ENCODE assay signal across 12 cellular contexts in the genomic region with DNA sequence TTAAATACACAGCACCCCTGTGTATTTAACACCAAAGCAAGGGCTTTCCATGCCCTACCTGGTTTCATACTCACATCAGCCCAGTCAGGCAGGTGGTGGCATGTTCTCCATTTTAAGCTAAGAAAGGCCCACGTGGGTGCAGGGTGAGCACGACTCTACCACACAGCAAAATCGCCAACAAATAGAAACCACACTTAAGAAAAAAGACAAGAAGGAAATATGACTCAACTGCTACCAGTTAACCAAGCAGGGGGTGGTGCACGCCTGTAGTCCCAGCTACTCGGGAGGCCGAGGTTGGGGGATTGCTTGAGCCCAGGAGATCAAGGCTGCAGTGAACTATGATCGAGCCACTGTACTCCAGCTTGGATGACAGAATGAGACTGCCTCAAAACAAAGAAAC. TPM values are rescaled to one million over a fixed set of nuclear protein-coding genes. Genes with fewer than 3 reads are reported as not detected.
A peak's percentile ranks its signal among the peaks of the same experiment; 100 is the strongest.
DNase-seq lines count a peak whose midpoint lies in the region; ATAC-seq, FAIRE-seq and TF ChIP-seq lines count a peak whose summit lies in the region.
"Had no signal": no experiment of that assay in that cellular context is flagged by ENCODE, and none has a peak within 500 bp of the region (broad histone marks: within the 10 kb centered on the region; RNA-seq: fewer than 3 reads in every experiment).

No MANE protein-coding gene starts in this region.

- H3K27ac ChIP-seq in left ventricle myocardium inferior (replicated peaks) (peak overlapping the region; percentile 89), thyroid gland (peak overlapping the region; percentile 35 to 86 (median 86)), small intestine (ENCODE audit: low read depth in 1 of 2, low read length in 1 of 2) (no peak overlapping the region)

- no peak overlapping the region for H3K4me3 Mint-ChIP-seq in activated CD8-positive, alpha-beta memory T cell treated with anti-CD3 and anti-CD28 coated beads, Interleukin-2, amount 10 ng/mL, durations not matched to agents 7 days and 5 days
- H3K4me3 Mint-ChIP-seq in natural killer cell treated with Interleukin-12 subunit alpha and Interleukin-12 subunit beta and Interleukin-15 and Interleukin-18, amount 100 ng/mL, for 72 hours: peak overlapping the region; percentile 85
- H3K4me3 Mint-ChIP-seq in Caco-2 (ENCODE audit: unreplicated experiment): no peak overlapping the region

- ATAC-seq in Right ventricle myocardium inferior: no peak
- peak; percentile 80 for ATAC-seq in activated CD8-positive, alpha-beta memory T cell treated with anti-CD3 and anti-CD28 coated beads, Interleukin-2, amount 10 ng/mL, durations not matched to agents 7 days and 5 days
- peak; percentile 86 to 87 for ATAC-seq in natural killer cell treated with Interleukin-12 subunit alpha and Interleukin-12 subunit beta and Interleukin-15 and Interleukin-18, amount 100 ng/mL, for 72 hours

- peaks cover 36% of the 10 kb centered on the region for H3K36me3 Mint-ChIP-seq in activated CD8-positive, alpha-beta memory T cell treated with anti-CD3 and anti-CD28 coated beads, Interleukin-2, amount 10 ng/mL, durations not matched to agents 7 days and 5 days
- peaks cover 12% of the 10 kb centered on the region for H3K36me3 Mint-ChIP-seq in natural killer cell treated with Interleukin-12 subunit alpha and Interleukin-12 subunit beta and Interleukin-15 and Interleukin-18, amount 100 ng/mL, for 72 hours
- peaks cover 6% of the 10 kb centered on the region for H3K36me3 Mint-ChIP-seq in Caco-2 (ENCODE audit: insufficient read depth, unreplicated experiment)

- H3K27me3 ChIP-seq in left ventricle myocardium inferior (ENCODE audit: low read depth): no peaks in the 10 kb centered on the region
- H3K27me3 ChIP-seq in thyroid gland: no peaks in the 10 kb centered on the region
- no peaks in the 10 kb centered on the region for H3K27me3 ChIP-seq in small intestine (ENCODE audit: control insufficient read depth in 2 of 2, insufficient read depth in 2 of 2, low read length in 2 of 2)
- H3K27me3 ChIP-seq in Caco-2 (replicated peaks; ENCODE audit: control insufficient read depth, insufficient read depth, low read length): no peaks in the 10 kb centered on the region

- no peak for TF ChIP-seq CTCF in left ventricle myocardium inferior (IDR thresholded peaks at IDR 0.05; ENCODE audit: borderline replicate concordance)
- no peak for TF ChIP-seq CTCF in thyroid gland (IDR thresholded peaks at IDR 0.05)
- no peak for TF ChIP-seq CTCF in Caco-2 (IDR thresholded peaks at IDR 0.05; ENCODE audit: insufficient read depth in 1 of 2, low read depth in 1 of 2, low read length in 1 of 2, severe bottlenecking in 1 of 2, unreplicated experiment in 1 of 2)

- TF ChIP-seq POLR2A in thyroid gland (IDR thresholded peaks at IDR 0.05): no peak

- no peaks in the 10 kb centered on the region for H3K9me3 ChIP-seq in left ventricle myocardium inferior (replicated peaks)
- H3K9me3 ChIP-seq in thyroid gland: no peaks in the 10 kb centered on the region
- H3K9me3 ChIP-seq in small intestine (ENCODE audit: control insufficient read depth, low read depth): no peaks in the 10 kb centered on the region
- H3K9me3 ChIP-seq in Caco-2: no peaks in the 10 kb centered on the region

- POLR2A ChIA-PET in Caco-2 (lab: Charles Lee): no interaction called here

- DNase-seq in left ventricle myocardium inferior (no peak), Right ventricle myocardium inferior (ENCODE audit: missing footprints) (no peak), thyroid gland (no peak), small intestine (no peak), Caco-2 (no peak), KG1 (lab: John Stamatoyannopoulos, UW) (no peak)
- DNase-seq in activated CD8-positive, alpha-beta memory T cell treated with anti-CD3 and anti-CD28 coated beads, Interleukin-2, amount 10 ng/mL, durations not matched to agents 7 days and 5 days: peak; percentile 73
- DNase-seq in natural killer cell treated with Interleukin-12 subunit alpha and Interleukin-12 subunit beta and Interleukin-15 and Interleukin-18, amount 100 ng/mL, for 72 hours (ENCODE audit: low spot score): peak; percentile 68
- DNase-seq: AML-193, cerebellar nuclear complex, NCI-H2107 had no signal

- FAIRE-seq in small intestine (lab: Jason Lieb, UNC): no peak

- H3K4me1 ChIP-seq in left ventricle myocardium inferior (peaks cover 92% of the 10 kb centered on the region), thyroid gland (peaks cover 70 to 86% of the 10 kb centered on the region in 2 donors), small intestine (ENCODE audit: control insufficient read depth in 2 of 2, insufficient read depth in 1 of 2, low read depth in 1 of 2, low read length in 1 of 2) (no peaks in the 10 kb centered on the region), Caco-2 (no peaks in the 10 kb centered on the region)

- H3K4me3 ChIP-seq in left ventricle myocardium inferior (no peak overlapping the region), thyroid gland (replicated peaks in 1 of 3) (no peak overlapping the region), small intestine (ENCODE audit: low read depth in 1 of 2, low read length in 2 of 2) (no peak overlapping the region), Caco-2 (ENCODE audit: low read depth, low read length) (no peak overlapping the region)
- H3K4me3 ChIP-seq: lung had no signal

- intact Hi-C loops in left ventricle myocardium inferior (cut with micrococcal nuclease): no loop called here
- intact Hi-C loops in Right ventricle myocardium inferior (cut with DNase I): no loop called here
- intact Hi-C loops in thyroid gland (cut with DNase I): loop anchor here (10.0 kb wide), 1 partner anchor 63 kb away; a partner anchor contains a TSS
- intact Hi-C loops in Caco-2 (cut with micrococcal nuclease; ENCODE audit: unreplicated experiment): no loop called here

- no TSS peak for BruUV-seq in Caco-2 (replicated peaks; lab: Mats Ljungman, UMichigan)

- no peaks in the 10 kb centered on the region for H3K9me3 Mint-ChIP-seq in activated CD8-positive, alpha-beta memory T cell treated with anti-CD3 and anti-CD28 coated beads, Interleukin-2, amount 10 ng/mL, durations not matched to agents 7 days and 5 days (ENCODE audit: low read depth)
- no peaks in the 10 kb centered on the region for H3K9me3 Mint-ChIP-seq in natural killer cell treated with Interleukin-12 subunit alpha and Interleukin-12 subunit beta and Interleukin-15 and Interleukin-18, amount 100 ng/mL, for 72 hours
- H3K9me3 Mint-ChIP-seq in Caco-2 (ENCODE audit: unreplicated experiment): no peaks in the 10 kb centered on the region

- no peaks in the 10 kb centered on the region for H3K27me3 Mint-ChIP-seq in activated CD8-positive, alpha-beta memory T cell treated with anti-CD3 and anti-CD28 coated beads, Interleukin-2, amount 10 ng/mL, durations not matched to agents 7 days and 5 days
- H3K27me3 Mint-ChIP-seq in natural killer cell treated with Interleukin-12 subunit alpha and Interleukin-12 subunit beta and Interleukin-15 and Interleukin-18, amount 100 ng/mL, for 72 hours: no peaks in the 10 kb centered on the region
- H3K27me3 Mint-ChIP-seq in Caco-2 (ENCODE audit: insufficient read depth, unreplicated experiment): no peaks in the 10 kb centered on the region

- WGBS in thyroid gland, 2 donors: 83 to 90% methylated on average over 7 of the region's 7 CpGs
- WGBS in small intestine, 3 donors: 57 to 84% (median 70%) methylated on average over 7 of the region's 7 CpGs

- H3K4me1 Mint-ChIP-seq in activated CD8-positive, alpha-beta memory T cell treated with anti-CD3 and anti-CD28 coated beads, Interleukin-2, amount 10 ng/mL, durations not matched to agents 7 days and 5 days: peaks cover 58% of the 10 kb centered on the region
- peaks cover 55 to 56% of the 10 kb centered on the region in 2 donors for H3K4me1 Mint-ChIP-seq in natural killer cell treated with Interleukin-12 subunit alpha and Interleukin-12 subunit beta and Interleukin-15 and Interleukin-18, amount 100 ng/mL, for 72 hours (ENCODE audit: low read depth in 2 of 2)
- H3K4me1 Mint-ChIP-seq in Caco-2 (ENCODE audit: low read depth, unreplicated experiment): peaks cover 6% of the 10 kb centered on the region

- peak overlapping the region; percentile 82 for H3K27ac Mint-ChIP-seq in activated CD8-positive, alpha-beta memory T cell treated with anti-CD3 and anti-CD28 coated beads, Interleukin-2, amount 10 ng/mL, durations not matched to agents 7 days and 5 days
- H3K27ac Mint-ChIP-seq in natural killer cell treated with Interleukin-12 subunit alpha and Interleukin-12 subunit beta and Interleukin-15 and Interleukin-18, amount 100 ng/mL, for 72 hours: peak overlapping the region; percentile 89 to 91
- H3K27ac Mint-ChIP-seq in Caco-2 (ENCODE audit: unreplicated experiment): no peak overlapping the region

- CTCF ChIA-PET in activated CD8-positive, alpha-beta memory T cell treated with anti-CD3 and anti-CD28 coated beads, Interleukin-2, amount 10 ng/mL, durations not matched to agents 7 days and 5 days (lab: Charles Lee): interaction anchor here (0.9 to 2.7 kb wide), 6 partner anchors 15 to 46 kb away, joined by 3 to 14 read pairs (median 3); no protein-coding TSS in a partner anchor
- CTCF ChIA-PET in Caco-2 (lab: Charles Lee): interaction anchor here (0.5 kb wide), 1 partner anchor 100 kb away, joined by 6 read pairs; no protein-coding TSS in a partner anchor

- H3K36me3 ChIP-seq in left ventricle myocardium inferior: no peaks in the 10 kb centered on the region
- H3K36me3 ChIP-seq in thyroid gland: no peaks in the 10 kb centered on the region
- no peaks in the 10 kb centered on the region for H3K36me3 ChIP-seq in small intestine (ENCODE audit: control insufficient read depth in 2 of 2, insufficient read depth in 2 of 2, low read length in 2 of 2)
- H3K36me3 ChIP-seq in Caco-2 (ENCODE audit: control insufficient read depth, insufficient read depth, low read length): no peaks in the 10 kb centered on the region

RNA-seq across cellular contexts. Expression of a gene that starts 35.2 kb away (rescaled TPM):
- 25.7 TPM for total RNA-seq in left ventricle myocardium inferior
- 20.3 TPM for total RNA-seq in Right ventricle myocardium inferior
- 10 to 100 TPM; 58.0 to 64.8 TPM for total RNA-seq in activated CD8-positive, alpha-beta memory T cell treated with anti-CD3 and anti-CD28 coated beads, Interleukin-2, amount 10 ng/mL, durations not matched to agents 7 days and 5 days
- total RNA-seq in natural killer cell treated with Interleukin-12 subunit alpha and Interleukin-12 subunit beta and Interleukin-15 and Interleukin-18, amount 100 ng/mL, for 72 hours: 10 to 100 TPM; 56.5 to 57.7 TPM
- total RNA-seq in thyroid gland: 10 to 100 TPM; 30.7 to 66.7 (median 50.0) TPM
- 10 to 100 TPM; 14.5 to 32.7 (median 32.4) TPM for polyA plus RNA-seq in small intestine
- 27.4 and 27.7 TPM in 2 replicates for total RNA-seq in Caco-2 (2022)

RNA-seq across cellular contexts. Expression of a gene that starts 42.5 kb away (rescaled TPM):
- total RNA-seq in left ventricle myocardium inferior (28.5 TPM), Right ventricle myocardium inferior (29.1 TPM), thyroid gland (100 to 1,000 TPM in 3 of 4 donors, 10 to 100 TPM in 1; 99.2 to 154 (median 121) TPM), Caco-2 (2022) (9.5 and 11.5 TPM in 2 replicates)
- total RNA-seq in activated CD8-positive, alpha-beta memory T cell treated with anti-CD3 and anti-CD28 coated beads, Interleukin-2, amount 10 ng/mL, durations not matched to agents 7 days and 5 days: 10 to 100 TPM; 61.6 to 81.6 TPM
- 10 to 100 TPM; 43.1 to 43.6 TPM for total RNA-seq in natural killer cell treated with Interleukin-12 subunit alpha and Interleukin-12 subunit beta and Interleukin-15 and Interleukin-18, amount 100 ng/mL, for 72 hours
- 10 to 100 TPM in 1 of 3 donors, 1 to 10 TPM in 2; 6.3 to 25.3 (median 7.8) TPM for polyA plus RNA-seq in small intestine

Comparison
In these comparisons a context has a peak if more than half of its experiments do, and no peak if none do; other contexts are left out.
1. DNase-seq: peak in activated CD8-positive, alpha-beta memory T cell treated with anti-CD3 and anti-CD28 coated beads, Interleukin-2, amount 10 ng/mL, durations not matched to agents 7 days and 5 days (single experiment) and natural killer cell treated with Interleukin-12 subunit alpha and Interleukin-12 subunit beta and Interleukin-15 and Interleukin-18, amount 100 ng/mL, for 72 hours (single experiment); none in left ventricle myocardium inferior (single experiment), Right ventricle myocardium inferior (single experiment), thyroid gland (0 of 2), small intestine (single experiment), Caco-2 (0 of 2) and KG1 (single experiment).
2. H3K27ac ChIP-seq: peak in left ventricle myocardium inferior (single experiment) and thyroid gland (3 of 3); none in small intestine (0 of 2).